ENCODE assay signal across 12 cellular contexts in genomic region chr4:41384992-41385391, GRCh38.
A peak's percentile ranks its signal among the peaks of the same experiment; 100 is the strongest.
DNase-seq lines count a peak whose midpoint lies in the region; ATAC-seq and TF ChIP-seq lines count a peak whose summit lies in the region.
"Had no signal": no experiment of that assay in that cellular context is flagged by ENCODE, and none has a peak within 500 bp of the region (broad histone marks: within the 10 kb centered on the region; RNA-seq: fewer than 3 reads in every experiment).

No MANE protein-coding gene starts in this region.

- TF ChIP-seq POLR2A in testis (IDR thresholded peaks at IDR 0.05) = no peak

- H3K27ac Mint-ChIP-seq in activated CD4-positive, alpha-beta T cell treated with anti-CD3 and anti-CD28 coated beads for 36 hours = no peak overlapping the region

- H3K4me3 Mint-ChIP-seq in activated CD4-positive, alpha-beta T cell treated with anti-CD3 and anti-CD28 coated beads for 36 hours = no peak overlapping the region

- no peak overlapping the region for H3K9ac ChIP-seq in colonic mucosa (ENCODE audit: low read depth in 2 of 2, low read length in 2 of 2)
- H3K9ac ChIP-seq in Karpas-422 (ENCODE audit: low read length) = no peak overlapping the region

- no peaks in the 10 kb centered on the region for H4K20me1 ChIP-seq in Karpas-422 (ENCODE audit: insufficient read depth, low read depth, low read length)

- H3K4me3 ChIP-seq in colonic mucosa = no peak overlapping the region
- H3K4me3 ChIP-seq in testis = no peak overlapping the region
- H3K4me3 ChIP-seq in Karpas-422 (ENCODE audit: low read length) = no peak overlapping the region

- H3K27me3 ChIP-seq in colonic mucosa (no peaks in the 10 kb centered on the region), testis (no peaks in the 10 kb centered on the region), Karpas-422 (ENCODE audit: low read length) (no peaks in the 10 kb centered on the region)

- no peak for TF ChIP-seq CTCF in colonic mucosa (IDR thresholded peaks at IDR 0.05)
- no peak for TF ChIP-seq CTCF in testis (IDR thresholded peaks at IDR 0.05)

- H3K36me3 ChIP-seq in colonic mucosa (no peaks in the 10 kb centered on the region), testis (ENCODE audit: low read depth, missing control alignments) (no peaks in the 10 kb centered on the region), Karpas-422 (ENCODE audit: insufficient read depth, low read length) (no peaks in the 10 kb centered on the region)

- no peaks in the 10 kb centered on the region for H3K4me1 Mint-ChIP-seq in activated CD4-positive, alpha-beta T cell treated with anti-CD3 and anti-CD28 coated beads for 36 hours

- H3K27me3 Mint-ChIP-seq in activated CD4-positive, alpha-beta T cell treated with anti-CD3 and anti-CD28 coated beads for 36 hours = peaks cover 3% of the 10 kb centered on the region

- H3K9me3 ChIP-seq in colonic mucosa (no peaks in the 10 kb centered on the region), testis (no peaks in the 10 kb centered on the region), Karpas-422 (ENCODE audit: low read length) (no peaks in the 10 kb centered on the region)
- H3K9me3 ChIP-seq: Caco-2 had no signal

- intact Hi-C loops in colonic mucosa (cut with DNase I) (no loop called here), testis (cut with DNase I; ENCODE audit: low total_unique reads) (no loop called here)
- intact Hi-C loops in activated CD4-positive, alpha-beta T cell treated with anti-CD3 and anti-CD28 coated beads for 36 hours (cut with DNase I, micrococcal nuclease) = no loop called here

- POLR2A ChIA-PET in activated CD4-positive, alpha-beta T cell treated with anti-CD3 and anti-CD28 coated beads for 36 hours (lab: Charles Lee) = no interaction called here

- no peak overlapping the region for H2AFZ ChIP-seq in Karpas-422 (ENCODE audit: low read length)

- DNase-seq in OCI-M1 (lab: John Stamatoyannopoulos, UW) (peak; percentile 81), colonic mucosa (peak; percentile 56), left lobe of liver (ENCODE audit: low spot score) (peak; percentile 71), testis (peak; percentile 77), NCI-H1092 (lab: John Stamatoyannopoulos, UW) (no peak), Karpas-422 (no peak), KBM-7 (no peak)
- no peak for DNase-seq in activated CD4-positive, alpha-beta T cell treated with anti-CD3 and anti-CD28 coated beads for 36 hours
- DNase-seq: activated CD8-positive, alpha-beta memory T cell treated with anti-CD3 and anti-CD28 coated beads for 24 hours; Caco-2; NCI-H1105; T-helper 1 cell had no signal

- in situ Hi-C loops in KBM-7 (cut with MboI; ENCODE audit: low pct_unique_long_range_greater_than_20kb, low sequenced_read_pairs) = no loop called here

- WGBS in testis, 2 donors = 11 to 36% methylated on average over 1 of the region's 1 CpG

- no peaks in the 10 kb centered on the region for H3K9me2 ChIP-seq in Karpas-422 (replicated peaks; ENCODE audit: insufficient read depth, low read length)

- no peak overlapping the region for H3K4me2 ChIP-seq in Karpas-422 (ENCODE audit: low read depth, low read length, poor library complexity, severe bottlenecking)

- no peaks in the 10 kb centered on the region for H3K79me2 ChIP-seq in Karpas-422 (ENCODE audit: low read length)

- H3K27ac ChIP-seq in colonic mucosa (no peak overlapping the region), testis (no peak overlapping the region), Karpas-422 (ENCODE audit: low read length) (no peak overlapping the region)

- CTCF ChIA-PET in activated CD4-positive, alpha-beta T cell treated with anti-CD3 and anti-CD28 coated beads for 36 hours (lab: Charles Lee) = no interaction called here

- H3K4me1 ChIP-seq in colonic mucosa (no peaks in the 10 kb centered on the region), testis (peaks cover 5% of the 10 kb centered on the region), Karpas-422 (ENCODE audit: low read length) (no peaks in the 10 kb centered on the region)
- H3K4me1 ChIP-seq: Caco-2 had no signal

- peak; percentile 77 for ATAC-seq in left lobe of liver
- no peak for ATAC-seq in activated CD4-positive, alpha-beta T cell treated with anti-CD3 and anti-CD28 coated beads for 36 hours

- peaks cover 2% of the 10 kb centered on the region for H3K9me3 Mint-ChIP-seq in activated CD4-positive, alpha-beta T cell treated with anti-CD3 and anti-CD28 coated beads for 36 hours (ENCODE audit: low read depth)

- H3K36me3 Mint-ChIP-seq in activated CD4-positive, alpha-beta T cell treated with anti-CD3 and anti-CD28 coated beads for 36 hours (ENCODE audit: low read depth) = no peaks in the 10 kb centered on the region

Comparison
In these comparisons a context has a peak if more than half of its experiments do, and no peak if none do; other contexts are left out.
1. DNase-seq: peak in OCI-M1 (single experiment), colonic mucosa (single experiment), left lobe of liver (single experiment) and testis (single experiment); none in NCI-H1092 (single experiment), Karpas-422 (single experiment), KBM-7 (single experiment) and activated CD4-positive, alpha-beta T cell treated with anti-CD3 and anti-CD28 coated beads for 36 hours (single experiment).